In the genomic region with DNA sequence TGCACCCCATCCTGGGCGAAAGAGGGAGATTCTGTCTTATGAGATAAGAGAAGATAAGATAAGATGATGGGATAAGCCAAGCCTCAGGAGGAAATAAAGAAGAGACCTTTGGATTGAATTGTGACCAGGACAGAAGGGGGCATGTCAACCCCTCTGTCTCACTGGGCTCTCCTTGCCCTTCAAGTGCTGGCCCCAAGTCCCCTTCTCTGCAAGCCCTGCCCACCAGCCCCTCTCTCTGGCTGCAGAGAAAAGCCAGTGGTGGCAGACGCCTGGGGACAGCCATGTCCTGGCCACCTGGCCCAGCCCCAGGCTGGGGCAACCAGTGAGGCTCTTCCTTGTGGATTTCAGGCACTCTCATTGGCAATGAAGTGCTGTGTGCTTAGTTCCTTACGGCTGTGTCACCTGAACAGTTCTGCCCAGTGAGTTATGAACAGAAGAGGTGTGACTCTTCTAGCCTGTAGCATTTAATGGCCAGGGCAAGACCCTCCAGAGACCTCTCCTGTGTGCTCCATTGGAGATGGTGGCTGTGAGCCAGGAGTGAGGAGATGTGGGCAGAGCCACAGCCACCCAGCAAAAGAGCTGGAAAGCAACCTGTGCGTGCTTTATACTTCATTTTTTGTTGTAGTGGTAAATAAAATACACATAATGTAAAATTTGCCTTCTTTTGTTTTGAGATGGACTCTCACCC, we compare ENCODE assay signal across 19 cellular contexts.
"Had no signal": no experiment of that assay in that cellular context is flagged by ENCODE, and none has a peak within 500 bp of the region (broad histone marks: within the 10 kb centered on the region; RNA-seq: fewer than 3 reads in every experiment).

No MANE protein-coding gene starts in this region.

- H3K27ac ChIP-seq: left ventricle myocardium inferior, right lobe of liver, skin epidermis, tibial artery had no signal

- H3K4me3 ChIP-seq: left ventricle myocardium inferior, right lobe of liver, skin epidermis, tibial artery had no signal

- H3K9me3 ChIP-seq: right lobe of liver had no signal

- DNase-seq: activated CD4-positive, alpha-beta T cell treated with anti-CD3 and anti-CD28 coated beads for 1 hour; activated CD4-positive, alpha-beta T cell treated with anti-CD3 and anti-CD28 coated beads, Interleukin-2, amount 50 U/mL, for 1 hour; activated naive CD4-positive, alpha-beta T cell treated with Interleukin-2 at 50 U/mL for 16 hours; activated naive CD8-positive, alpha-beta T cell treated with anti-CD3 and anti-CD28 coated beads for 36 hours; activated T-cell treated with anti-CD3 and anti-CD28 coated beads, Interleukin-2, amount 50 U/mL, for 24 hours; foreskin fibroblast; kidney; left ventricle myocardium inferior; mammary epithelial cell; midbrain; posterior cingulate gyrus; right lobe of liver; stimulated activated CD4-positive, alpha-beta T cell treated with anti-CD3 and anti-CD28 coated beads, Interleukin-1b, Interleukin-23, amount 100 ng/mL, for 48 hours; substantia nigra; T-helper 1 cell; tibial artery had no signal

- H3K27me3 ChIP-seq: right lobe of liver, tibial artery had no signal

- H3K36me3 ChIP-seq: left ventricle myocardium inferior, right lobe of liver, tibial artery had no signal

- ATAC-seq: activated T-helper 17 cell treated with anti-CD3 and anti-CD28 coated beads, Interleukin-2, amount 50 U/mL, for 72 hours; natural killer cell treated with Interleukin-12 subunit alpha and Interleukin-12 subunit beta and Interleukin-15 and Interleukin-18, amount 100 ng/mL, for 72 hours; right lobe of liver had no signal
